Comparison of ENCODE assay signal across 8 cellular contexts in genomic region chr11:14359573-14360031, GRCh38. TPM values are rescaled to one million over a fixed set of nuclear protein-coding genes. Genes with fewer than 3 reads are reported as not detected.
DNase-seq lines count a peak whose midpoint lies in the region; ATAC-seq and TF ChIP-seq lines count a peak whose summit lies in the region.

No MANE protein-coding gene starts in this region.

- H3K27me3 Mint-ChIP-seq in brain (peaks cover 6% of the 10 kb centered on the region), CD14-positive monocyte (ENCODE audit: low read depth in 3 of 3) (peaks cover 48 to 69% (median 60%) of the 10 kb centered on the region in 3 donors)

- no peak overlapping the region for H4K8ac ChIP-seq in mesendoderm (ENCODE audit: low read depth, low read length)

- peaks cover 7% of the 10 kb centered on the region for H3K4me1 ChIP-seq in mesendoderm (ENCODE audit: control insufficient read depth, low read depth, low read length)
- H3K4me1 ChIP-seq in left lung, result peaks cover 7 to 12% of the 10 kb centered on the region in 2 donors

- H3K4me3 ChIP-seq in AG04449 (ENCODE audit: low read depth, low read length) (peak overlapping the region; percentile 76; the same call in 1 of the 2 replicates), mesendoderm (ENCODE audit: low read length) (no peak overlapping the region), left lung (peak overlapping the region in 1 of 2 donors; percentile 60)

- H3K56ac ChIP-seq in mesendoderm (ENCODE audit: low read length), result peak overlapping the region; percentile 93

- H3K18ac ChIP-seq in mesendoderm (ENCODE audit: low read length), result no peak overlapping the region

- peak; percentile 1 for ATAC-seq in HG03159 (IDR thresholded peaks at IDR 0.05; ENCODE audit: unreplicated experiment)
- ATAC-seq in HG02970 (IDR thresholded peaks at IDR 0.05; ENCODE audit: low FRiP score, unreplicated experiment), result no peak
- ATAC-seq in left lung, result no peak
- ATAC-seq in HG02610 (IDR thresholded peaks at IDR 0.05; ENCODE audit: unreplicated experiment), result no peak

- H3K4me2 ChIP-seq in mesendoderm (ENCODE audit: low read length), result peak overlapping the region; percentile 100

- H4K5ac ChIP-seq in mesendoderm (ENCODE audit: low read length), result no peak overlapping the region

- H3K4me1 Mint-ChIP-seq in brain (peaks cover 48% of the 10 kb centered on the region), CD14-positive monocyte (peaks cover 8% of the 10 kb centered on the region)

- H3K27ac Mint-ChIP-seq in brain (peak overlapping the region; percentile 5 to 80 (median 8)), CD14-positive monocyte (no peak overlapping the region)

- H3K36me3 ChIP-seq in mesendoderm (ENCODE audit: control insufficient read depth, insufficient read depth, low read length) (no peaks in the 10 kb centered on the region), left lung (no peaks in the 10 kb centered on the region)

- no peak for DNase-seq in AG04449 (ENCODE audit: low read depth, low spot score)
- DNase-seq in mesendoderm, result no peak
- DNase-seq in left lung, result no peak
- DNase-seq in CD14-positive monocyte (ENCODE audit: low spot score), result no peak

- H2BK120ac ChIP-seq in mesendoderm (ENCODE audit: low read depth, low read length), result no peak overlapping the region

- H3K4me3 Mint-ChIP-seq in brain (peak overlapping the region; percentile 72 to 87 (median 83)), CD14-positive monocyte (peak overlapping the region in 1 of 2 donors; percentile 70)

- H3K79me2 ChIP-seq in mesendoderm (ENCODE audit: control insufficient read depth, insufficient read depth, low read length), result peaks cover 43% of the 10 kb centered on the region

- H3K9ac ChIP-seq in mesendoderm (ENCODE audit: low read length), result peak overlapping the region; percentile 73

- peaks cover 0 to 4% (median 0%) of the 10 kb centered on the region in 5 experiments for H3K9me3 Mint-ChIP-seq in brain
- peaks cover 0 to 7% (median 2%) of the 10 kb centered on the region in 7 donors for H3K9me3 Mint-ChIP-seq in CD14-positive monocyte

- no peak overlapping the region for H2BK5ac ChIP-seq in mesendoderm (ENCODE audit: low read length)

- TF ChIP-seq CTCF in AG04449 (IDR thresholded peaks at IDR 0.05; ENCODE audit: insufficient read depth, low read length, missing control alignments) (no peak), brain (conservative IDR thresholded peaks at IDR 0.05) (no peak), left lung (IDR thresholded peaks at IDR 0.05) (no peak), CD14-positive monocyte (IDR thresholded peaks at IDR 0.05) (no peak)

- H3K23ac ChIP-seq in mesendoderm (ENCODE audit: low read length), result no peak overlapping the region

- H3K27me3 ChIP-seq in mesendoderm (ENCODE audit: insufficient read depth, low read length, poor library complexity) (no peaks in the 10 kb centered on the region), left lung (peaks cover 0 to 48% of the 10 kb centered on the region in 2 donors)

- H3K79me1 ChIP-seq in mesendoderm (ENCODE audit: low read length), result peaks cover 3% of the 10 kb centered on the region

- CTCF ChIA-PET in AG04449 (lab: Yijun Ruan, JAX), result interaction anchor here (0.5 to 1.6 kb wide), 4 partner anchors 11 to 96 kb away, joined by 3 to 6 read pairs (median 4); no protein-coding TSS in a partner anchor

- POLR2A ChIA-PET in AG04449 (lab: Yijun Ruan, JAX), result interaction anchor here (0.7 kb wide), 1 partner anchor 95 kb away, joined by 4 read pairs; no protein-coding TSS in a partner anchor

- WGBS in mesendoderm (ENCODE audit: extremely low coverage, insufficient coverage, low lambda C conversion rate), result no CpG with 5 or more reads among the region's 5 CpGs

- intact Hi-C loops in left lung (cut with DNase I), result no loop called here
- intact Hi-C loops in CD14-positive monocyte (cut with micrococcal nuclease), result no loop called here

- no peaks in the 10 kb centered on the region for H3K9me3 ChIP-seq in left lung

- no peak overlapping the region for H2BK15ac ChIP-seq in mesendoderm (replicated peaks; ENCODE audit: low read depth)

- no peak overlapping the region for H3K4ac ChIP-seq in mesendoderm (ENCODE audit: low read depth, low read length)

- no peak overlapping the region for H3K27ac ChIP-seq in mesendoderm (ENCODE audit: low read depth, low read length)
- no peak overlapping the region for H3K27ac ChIP-seq in left lung

- peak overlapping the region; percentile 93 for H2AK5ac ChIP-seq in mesendoderm (ENCODE audit: low read length)

- H3K36me3 Mint-ChIP-seq in brain (no peaks in the 10 kb centered on the region), CD14-positive monocyte (no peaks in the 10 kb centered on the region)

RNA-seq across cellular contexts. Expression of gene RRAS2, which starts 0.6 kb away (rescaled TPM):
- polyA plus RNA-seq in brain (ENCODE audit: insufficient read depth, low read depth, low replicate concordance) (1.7 TPM), CD14-positive monocyte (under 1 TPM in 1 of 2 donors, not detected in 1; 0.19 TPM)
- 180 TPM for polyA plus RNA-seq in mesendoderm (2013, experiment 1 of 2)
- polyA plus RNA-seq in mesendoderm (2013, experiment 2 of 2), result 184 TPM
- total RNA-seq in left lung, result 10 to 100 TPM; 44.2 to 51.4 TPM

Comparison
In these comparisons a context has a peak if more than half of its experiments do, and no peak if none do; other contexts are left out.
1. H3K27ac Mint-ChIP-seq: peak in brain (5 of 5); none in CD14-positive monocyte (0 of 7).